Comparison of ENCODE assay signal across 14 cellular contexts in the genomic region with DNA sequence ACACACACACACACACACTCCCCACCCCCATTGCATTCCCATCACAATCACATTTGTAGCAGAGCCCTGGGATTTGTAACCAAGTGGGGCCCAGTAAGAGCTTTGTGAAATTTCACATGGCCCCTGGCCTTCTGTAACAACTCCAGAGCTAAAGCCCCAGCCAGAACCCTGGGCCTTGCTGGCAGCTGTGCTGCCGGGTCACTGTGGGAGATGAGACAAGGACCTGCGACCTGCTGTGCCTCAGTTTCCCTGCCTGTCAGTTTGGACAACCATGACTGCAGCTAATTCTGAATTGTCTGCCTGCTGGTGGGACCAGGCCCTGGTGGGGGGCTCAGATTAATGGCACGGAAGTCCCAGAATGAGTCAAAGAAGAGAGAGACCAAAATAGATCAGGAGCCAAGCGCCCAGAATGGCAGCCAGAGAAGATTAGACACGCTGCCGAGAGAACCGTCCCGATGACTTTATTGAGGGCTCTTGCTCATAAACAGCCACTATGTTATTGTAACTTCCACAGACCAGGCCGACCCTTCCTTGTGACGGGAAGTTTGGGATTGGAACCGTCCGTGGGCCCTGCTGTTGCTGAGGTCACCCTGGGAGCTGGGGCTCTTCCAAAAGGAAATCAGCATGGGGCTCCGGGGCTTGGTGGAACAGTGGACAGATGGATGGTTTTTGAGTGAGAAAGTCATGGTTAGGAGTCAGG.
A peak's percentile ranks its signal among the peaks of the same experiment; 100 is the strongest.
DNase-seq lines count a peak whose midpoint lies in the region; ATAC-seq and TF ChIP-seq lines count a peak whose summit lies in the region.
"Had no signal": no experiment of that assay in that cellular context is flagged by ENCODE, and none has a peak within 500 bp of the region (broad histone marks: within the 10 kb centered on the region; RNA-seq: fewer than 3 reads in every experiment).

No MANE protein-coding gene starts in this region.

- peak in 1 of 2 donors; percentile 26 for ATAC-seq in gastrocnemius medialis
- no peak for ATAC-seq in GM19455 (IDR thresholded peaks at IDR 0.05; ENCODE audit: unreplicated experiment)
- ATAC-seq: activated naive CD8-positive, alpha-beta T cell treated with anti-CD3 and anti-CD28 coated beads, Interleukin-2, amount 50 U/mL, for 24 hours; T-helper 17 cell had no signal

- DNase-seq in astrocyte of the spinal cord (ENCODE audit: low read depth, low spot score), result peak; percentile 53
- peak; percentile 42 for DNase-seq in islet precursor cell
- no peak for DNase-seq in gastrocnemius medialis
- no peak for DNase-seq in NCI-H1436 treated with DMSO at 0.1 percent for 48 hours (lab: John Stamatoyannopoulos, UW)
- no peak for DNase-seq in KG1 (lab: John Stamatoyannopoulos, UW)
- DNase-seq in SKM-1 treated with dmso at 0.1 percent for 144 hours (lab: John Stamatoyannopoulos, UW; ENCODE audit: unreplicated experiment), result no peak
- DNase-seq: activated naive CD8-positive, alpha-beta T cell treated with anti-CD3 and anti-CD28 coated beads, Interleukin-2, amount 50 U/mL, for 24 hours; effector CD4-positive, alpha-beta T cell; glutamatergic neuron; NCI-H2171; T-helper 17 cell had no signal

- H3K27me3 ChIP-seq in BLaER1 (no peaks in the 10 kb centered on the region), gastrocnemius medialis (no peaks in the 10 kb centered on the region)

- no peak for TF ChIP-seq POLR2A in gastrocnemius medialis (IDR thresholded peaks at IDR 0.05)

- peak overlapping the region; percentile 94 for H3K27ac ChIP-seq in BLaER1
- peak overlapping the region; percentile 19 to 63 (median 48) for H3K27ac ChIP-seq in gastrocnemius medialis

- in situ Hi-C loops in astrocyte of the spinal cord (cut with HindIII; ENCODE audit: low sequenced_read_pairs) (no loop called here), gastrocnemius medialis (cut with MboI; ENCODE audit: low sequenced_read_pairs in 4 of 4) (no loop called here)

- H3K4me1 ChIP-seq in BLaER1 (peaks cover 88% of the 10 kb centered on the region), gastrocnemius medialis (peaks cover 42 to 60% of the 10 kb centered on the region in 2 donors)

- intact Hi-C loops in gastrocnemius medialis (cut with DNase I; ENCODE audit: low total_unique reads), result loop anchor here (5.0 to 10.0 kb wide), 2 partner anchors 422 to 725 kb away; no protein-coding TSS in a partner anchor

- TF ChIP-seq CTCF in astrocyte of the spinal cord (IDR thresholded peaks at IDR 0.05; ENCODE audit: low read depth, low read length) (no peak), gastrocnemius medialis (IDR thresholded peaks at IDR 0.05 in 4 of 5, conservative IDR thresholded peaks at IDR 0.05 in 1 of 5) (no peak)

- peak overlapping the region; percentile 73 for H3K9ac ChIP-seq in BLaER1

- H3K4me3 ChIP-seq in BLaER1 (no peak overlapping the region; the same call in 1 of the 2 replicates), astrocyte of the spinal cord (ENCODE audit: low read depth, low read length) (no peak overlapping the region), gastrocnemius medialis (no peak overlapping the region)
- H3K4me3 ChIP-seq: prostate gland had no signal

- no peaks in the 10 kb centered on the region for H4K20me1 ChIP-seq in BLaER1

- H3K4me2 ChIP-seq in BLaER1, result peak overlapping the region; percentile 82

- no peaks in the 10 kb centered on the region for H3K36me3 ChIP-seq in BLaER1
- H3K36me3 ChIP-seq in gastrocnemius medialis, result no peaks in the 10 kb centered on the region
- H3K36me3 ChIP-seq: prostate gland had no signal

- H3K9me3 ChIP-seq in BLaER1 (peaks cover 5% of the 10 kb centered on the region; the same call in 1 of the 2 replicates), gastrocnemius medialis (no peaks in the 10 kb centered on the region)
- H3K9me3 ChIP-seq: prostate gland had no signal

Comparison
In these comparisons a context has a peak if more than half of its experiments do, and no peak if none do; other contexts are left out.
1. DNase-seq: peak in astrocyte of the spinal cord (single experiment) and islet precursor cell (single experiment); none in gastrocnemius medialis (0 of 2), NCI-H1436 treated with DMSO at 0.1 percent for 48 hours (single experiment), KG1 (single experiment) and SKM-1 treated with dmso at 0.1 percent for 144 hours (single experiment).